In the genomic region with DNA sequence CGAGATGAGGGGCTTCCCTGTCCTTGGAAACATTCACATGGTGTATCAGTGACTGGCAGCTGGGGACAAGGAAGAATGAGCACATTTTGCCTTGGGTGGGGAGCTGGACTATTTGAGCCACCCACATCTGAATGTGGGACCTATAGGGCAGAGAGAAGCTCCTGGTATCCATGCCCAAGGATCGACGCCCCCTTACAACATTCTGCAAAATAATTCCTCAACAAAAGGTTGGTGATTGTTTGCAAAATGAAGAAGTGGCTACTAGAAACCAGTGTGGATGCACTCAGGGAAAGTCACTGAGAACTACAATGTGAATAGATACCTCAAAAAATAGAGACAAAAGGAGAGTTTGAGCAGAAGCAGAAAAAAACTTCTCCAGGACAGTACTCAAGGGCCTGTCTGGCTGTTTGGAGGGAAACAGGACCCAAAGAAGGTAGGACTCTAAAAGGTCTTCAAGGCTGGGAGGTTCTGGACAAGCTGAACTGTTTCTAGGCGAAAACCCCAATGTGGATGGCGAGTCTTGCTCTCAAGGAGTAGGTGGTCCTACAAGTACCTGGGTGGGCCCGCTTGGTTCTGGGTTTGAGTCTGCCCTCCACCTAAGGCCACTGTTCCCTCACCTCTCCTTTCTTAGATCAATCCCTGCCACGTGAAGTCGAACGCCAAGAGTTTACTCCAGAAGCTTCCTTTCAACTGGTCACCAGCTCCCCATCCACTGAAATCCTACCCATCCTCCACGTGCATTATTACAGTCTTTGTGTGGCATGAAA, we compare ENCODE assay signal across 10 cellular contexts.
DNase-seq lines count a peak whose midpoint lies in the region; ATAC-seq, FAIRE-seq and TF ChIP-seq lines count a peak whose summit lies in the region.
"Had no signal": no experiment of that assay in that cellular context is flagged by ENCODE, and none has a peak within 500 bp of the region (broad histone marks: within the 10 kb centered on the region; RNA-seq: fewer than 3 reads in every experiment).

No MANE protein-coding gene starts in this region.

- no peaks in the 10 kb centered on the region for H3K9me2 ChIP-seq in HCT116 (ENCODE audit: insufficient read depth)

- H4K20me1 ChIP-seq in HCT116 (ENCODE audit: insufficient read depth) = no peaks in the 10 kb centered on the region
- peaks cover 41% of the 10 kb centered on the region for H4K20me1 ChIP-seq in astrocyte (ENCODE audit: insufficient read depth, low read length)

- peak overlapping the region; percentile 92 for H3K4me2 ChIP-seq in HCT116 (ENCODE audit: low read length)
- H3K4me2 ChIP-seq in astrocyte (ENCODE audit: low read length) = peak overlapping the region; percentile 100

- TF ChIP-seq RAD21 in HCT116 (IDR thresholded peaks at IDR 0.05; ENCODE audit: low read depth) = no peak

- no peak overlapping the region for H3K27ac Mint-ChIP-seq in astrocyte (ENCODE audit: unreplicated experiment)

- peaks cover 9% of the 10 kb centered on the region for H3K4me1 Mint-ChIP-seq in astrocyte (ENCODE audit: low read depth, unreplicated experiment)

- no peaks in the 10 kb centered on the region for H3K9me3 Mint-ChIP-seq in astrocyte (ENCODE audit: unreplicated experiment)

- H3K27me3 Mint-ChIP-seq in astrocyte (ENCODE audit: low read depth, unreplicated experiment) = peaks cover 7% of the 10 kb centered on the region

- no peak overlapping the region for H3K27ac ChIP-seq in HCT116 (ENCODE audit: low read depth, low read length)
- no peak overlapping the region for H3K27ac ChIP-seq in astrocyte (ENCODE audit: low read depth, low read length)
- H3K27ac ChIP-seq in muscle layer of duodenum (ENCODE audit: low read length) = no peak overlapping the region
- H3K27ac ChIP-seq: uterus had no signal

- TF ChIP-seq POLR2A in HCT116 (IDR thresholded peaks at IDR 0.05; ENCODE audit: borderline replicate concordance, extremely low read depth, insufficient read depth, insufficient read length) = no peak

- H3K9ac ChIP-seq in HCT116 (ENCODE audit: low read length) (peak overlapping the region; percentile 84; the same call in 1 of the 2 replicates), astrocyte (ENCODE audit: low read length) (peak overlapping the region; percentile 85)

- BruUV-seq in HCT116 (replicated peaks; lab: Mats Ljungman, UMichigan) = no TSS peak

- CTCF ChIA-PET in AG04449 (lab: Yijun Ruan, JAX) = interaction anchor here (0.9 to 6.0 kb wide), 9 partner anchors 10 to 311 kb away, joined by 3 to 30 read pairs (median 4); a partner anchor contains a TSS
- CTCF ChIA-PET in HCT116 (lab: Charles Lee) = no interaction called here

- H3K4me3 ChIP-seq in AG04449 (ENCODE audit: low read depth, low read length) = peak overlapping the region; percentile 91
- peak overlapping the region; percentile 64 to 86; a peak in 3 of 4 replicates for H3K4me3 ChIP-seq in HCT116 (replicated peaks in 1 of 2; ENCODE audit: low read depth in 1 of 2, low read length in 2 of 2)
- H3K4me3 ChIP-seq in astrocyte (ENCODE audit: insufficient read depth, low read depth, low read length) = peak overlapping the region; percentile 94
- peak overlapping the region; percentile 84 to 88 for H3K4me3 ChIP-seq in muscle layer of duodenum (ENCODE audit: low read depth in 1 of 2, low read length in 2 of 2)

- POLR2A ChIA-PET in AG04449 (lab: Yijun Ruan, JAX) = interaction anchor here (0.6 to 0.9 kb wide), 2 partner anchors 126 to 475 kb away, joined by 3 to 4 read pairs; no protein-coding TSS in a partner anchor
- POLR2A ChIA-PET in HCT116 (lab: Charles Lee) = interaction anchor here (1.5 kb wide), 1 partner anchor 41 kb away, joined by 3 read pairs; no protein-coding TSS in a partner anchor

- FAIRE-seq in astrocyte (lab: Jason Lieb, UNC) = no peak

- H3K79me2 ChIP-seq in HCT116 (ENCODE audit: insufficient read depth, low read length) (peaks cover 27% of the 10 kb centered on the region), astrocyte (ENCODE audit: insufficient read depth, low read length) (peaks cover 36% of the 10 kb centered on the region)

- no peak for DNase-seq in AG04449 (ENCODE audit: low read depth, low spot score)
- DNase-seq in HCT116 (ENCODE audit: low read depth, low spot score) = no peak
- no peak for DNase-seq in astrocyte (ENCODE audit: low read depth)
- DNase-seq in stimulated activated naive CD4-positive, alpha-beta T cell (lab: John Stamatoyannopoulos, UW) = no peak
- no peak for DNase-seq in cerebellum (ENCODE audit: low spot score)
- no peak for DNase-seq in hypothalamus (lab: John Stamatoyannopoulos, UW)
- DNase-seq: H7 had no signal

- peaks cover 13% of the 10 kb centered on the region for H3K36me3 Mint-ChIP-seq in astrocyte (ENCODE audit: low read depth, unreplicated experiment)

- H3K4me1 ChIP-seq in HCT116 (ENCODE audit: control insufficient read depth in 1 of 2, insufficient read depth in 2 of 2, low read length in 2 of 2) (peaks cover 5 to 19% of the 10 kb centered on the region in 2 experiments; a peak in 3 of 4 replicates), astrocyte (ENCODE audit: insufficient read depth, low read length) (peaks cover 7% of the 10 kb centered on the region), muscle layer of duodenum (ENCODE audit: control insufficient read depth in 1 of 2, insufficient read depth in 2 of 2, low read length in 2 of 2) (peaks cover 6 to 21% of the 10 kb centered on the region in 2 donors)

- H2AFZ ChIP-seq in HCT116 (ENCODE audit: low read depth, low read length, poor library complexity, severe bottlenecking) (no peak overlapping the region), astrocyte (ENCODE audit: low read depth, low read length) (no peak overlapping the region)

- H3K4me3 Mint-ChIP-seq in astrocyte (ENCODE audit: unreplicated experiment) = peak overlapping the region; percentile 97

- RAD21 ChIA-PET in HCT116 (lab: Charles Lee; ENCODE audit: low non-redundant PET in 1 of 2, low total read pairs in 2 of 2, uncharacterized antibody in 2 of 2, unreplicated experiment in 2 of 2) = no interaction called here

- TF ChIP-seq CTCF in AG04449 (IDR thresholded peaks at IDR 0.05; ENCODE audit: insufficient read depth, low read length, missing control alignments) (no peak), HCT116 (IDR thresholded peaks at IDR 0.05 in 2 of 3, conservative IDR thresholded peaks at IDR 0.05 in 1 of 3; ENCODE audit: borderline replicate concordance in 1 of 3, insufficient read depth in 1 of 3, low read depth in 2 of 3, low read length in 2 of 3) (no peak), astrocyte (IDR thresholded peaks at IDR 0.05; ENCODE audit: insufficient read depth, low read depth, low read length) (no peak)

- no peaks in the 10 kb centered on the region for H3K27me3 ChIP-seq in HCT116 (ENCODE audit: insufficient read depth, low read length)
- no peaks in the 10 kb centered on the region for H3K27me3 ChIP-seq in astrocyte (ENCODE audit: insufficient read depth, low read length)
- H3K27me3 ChIP-seq in muscle layer of duodenum (ENCODE audit: low read depth, low read length) = no peaks in the 10 kb centered on the region
- H3K27me3 ChIP-seq: uterus had no signal

- intact Hi-C loops in HCT116 (cut with micrococcal nuclease) = no loop called here

- peaks cover 21 to 22% of the 10 kb centered on the region in 2 experiments for H3K36me3 ChIP-seq in HCT116 (ENCODE audit: control insufficient read depth in 1 of 2, insufficient read depth in 2 of 2, low read length in 2 of 2)
- H3K36me3 ChIP-seq in astrocyte (ENCODE audit: insufficient read depth, low read length) = peaks cover 10% of the 10 kb centered on the region
- peaks cover 18 to 36% of the 10 kb centered on the region in 2 donors for H3K36me3 ChIP-seq in muscle layer of duodenum (ENCODE audit: control insufficient read depth in 1 of 2, insufficient read depth in 2 of 2, low read length in 2 of 2)
- H3K36me3 ChIP-seq: uterus had no signal

- ATAC-seq in HCT116 = no peak
- no peak for ATAC-seq in HG03378 (IDR thresholded peaks at IDR 0.05; ENCODE audit: unreplicated experiment)

- H3K9me3 ChIP-seq in HCT116 (ENCODE audit: control insufficient read depth in 1 of 2, insufficient read depth in 1 of 2, low read depth in 1 of 2, low read length in 2 of 2) = no peaks in the 10 kb centered on the region
- H3K9me3 ChIP-seq in astrocyte (ENCODE audit: insufficient read depth, low read depth, low read length) = no peaks in the 10 kb centered on the region
- no peaks in the 10 kb centered on the region for H3K9me3 ChIP-seq in muscle layer of duodenum (ENCODE audit: control insufficient read depth in 1 of 2, low read length in 2 of 2)
- H3K9me3 ChIP-seq: uterus had no signal

TF ChIP-seq in HCT116, 20 proteins besides CTCF, POLR2A, EP300 and RAD21:
- TF ChIP-seq EZH2phosphoT487 (IDR thresholded peaks at IDR 0.05; ENCODE audit: borderline replicate concordance) (no peak), CEBPB (IDR thresholded peaks at IDR 0.05; ENCODE audit: low read depth) (no peak)
